Comparison of ENCODE assay signal across 12 cellular contexts in genomic region chr1:54302951-54303843, GRCh38.
DNase-seq lines count a peak whose midpoint lies in the region; ATAC-seq and TF ChIP-seq lines count a peak whose summit lies in the region.
"Had no signal": no experiment of that assay in that cellular context is flagged by ENCODE, and none has a peak within 500 bp of the region (broad histone marks: within the 10 kb centered on the region; RNA-seq: fewer than 3 reads in every experiment).

No MANE protein-coding gene starts in this region.

- H3K27ac ChIP-seq in left ventricle myocardium inferior (replicated peaks) (peak overlapping the region; percentile 36), substantia nigra (ENCODE audit: low read depth, low read length, poor library complexity, severe bottlenecking) (peak overlapping the region; percentile 29), PC-3 (ENCODE audit: low read length) (no peak overlapping the region)

- no peaks in the 10 kb centered on the region for H3K27me3 ChIP-seq in left ventricle myocardium inferior (ENCODE audit: low read depth)
- H3K27me3 ChIP-seq in PC-3 (ENCODE audit: low read length): no peaks in the 10 kb centered on the region

- H3K9me3 ChIP-seq in left ventricle myocardium inferior (replicated peaks) (no peaks in the 10 kb centered on the region), PC-3 (ENCODE audit: low read length) (no peaks in the 10 kb centered on the region)

- no peaks in the 10 kb centered on the region for H3F3A ChIP-seq in PC-3 (ENCODE audit: low read length, unreplicated experiment)

- POLR2A ChIA-PET in PC-3 (lab: Charles Lee; ENCODE audit: unreplicated experiment): no interaction called here

- no peak overlapping the region for H3K9ac ChIP-seq in PC-3 (ENCODE audit: low read length)

- ATAC-seq in Right ventricle myocardium inferior: no peak
- ATAC-seq in GM18517 (IDR thresholded peaks at IDR 0.05; ENCODE audit: unreplicated experiment): no peak
- ATAC-seq in PC-3: no peak
- ATAC-seq: stimulated activated memory B cell treated with anti-CD40 and anti-IgM and Interleukin-4, amounts not matched to agents 10 μg/mL and 1 μg/mL and 100 μg/mL, for 72 hours had no signal

- no peaks in the 10 kb centered on the region for H4K20me1 ChIP-seq in PC-3 (ENCODE audit: low read length)

- BruUV-seq in PC-3 (replicated peaks; lab: Mats Ljungman, UMichigan): no TSS peak

- no peaks in the 10 kb centered on the region for H3K9me2 ChIP-seq in PC-3 (replicated peaks; ENCODE audit: low read length)

- no peak for DNase-seq in left ventricle myocardium inferior
- DNase-seq in Right ventricle myocardium inferior (ENCODE audit: missing footprints): no peak
- peak; percentile 89 for DNase-seq in NCI-H510A treated with DMSO at 0.1 percent for 48 hours (lab: John Stamatoyannopoulos, UW)
- peak; percentile 49 for DNase-seq in dermis blood vessel endothelial cell
- peak in 1 of 49 donors; percentile 22 for DNase-seq in substantia nigra (lab: John Stamatoyannopoulos, UW)
- DNase-seq in cerebellar cortex (ENCODE audit: low spot score): no peak
- DNase-seq in PC-3: no peak
- DNase-seq: cortex of kidney, NCI-H1930, T1000 had no signal

- CTCF ChIA-PET in PC-3 (lab: Charles Lee): no interaction called here

- H2AFZ ChIP-seq in PC-3 (ENCODE audit: low read length): no peak overlapping the region

- H3K79me2 ChIP-seq in PC-3 (ENCODE audit: low read length): no peaks in the 10 kb centered on the region

- TF ChIP-seq CTCF in left ventricle myocardium inferior (IDR thresholded peaks at IDR 0.05; ENCODE audit: borderline replicate concordance) (no peak), PC-3 (conservative IDR thresholded peaks at IDR 0.05; ENCODE audit: low read depth, low read length) (no peak)

- H3K36me3 ChIP-seq in left ventricle myocardium inferior (no peaks in the 10 kb centered on the region), PC-3 (ENCODE audit: low read depth, low read length) (no peaks in the 10 kb centered on the region)

- no peak overlapping the region for H3K4me2 ChIP-seq in PC-3 (ENCODE audit: low read length)

- H3K4me3 ChIP-seq in left ventricle myocardium inferior: no peak overlapping the region
- H3K4me3 ChIP-seq in PC-3 (ENCODE audit: low read length): no peak overlapping the region

- H3K4me1 ChIP-seq in left ventricle myocardium inferior (peaks cover 87% of the 10 kb centered on the region), PC-3 (ENCODE audit: insufficient read depth, low read length) (no peaks in the 10 kb centered on the region)

- intact Hi-C loops in left ventricle myocardium inferior (cut with micrococcal nuclease) (loop anchor here (10.0 kb wide), 1 partner anchor 102 kb away; the partner anchor contains the start of gene SSBP3), Right ventricle myocardium inferior (cut with DNase I) (no loop called here), PC-3 (cut with micrococcal nuclease) (no loop called here)

Comparison
In these comparisons a context has a peak if more than half of its experiments do, and no peak if none do; other contexts are left out.
1. DNase-seq: peak in NCI-H510A treated with DMSO at 0.1 percent for 48 hours (single experiment) and dermis blood vessel endothelial cell (single experiment); none in left ventricle myocardium inferior (single experiment), Right ventricle myocardium inferior (single experiment), cerebellar cortex (single experiment) and PC-3 (single experiment).